Comparison of ENCODE assay signal across 1 cellular context in genomic region chr5:73093943-73094342, GRCh38.
TF ChIP-seq lines count a peak whose summit lies in the region.

No MANE protein-coding gene starts in this region.

TF ChIP-seq in GM23338, 12 proteins besides CTCF, POLR2A, EP300 and RAD21 (continued from another document):
- TF ChIP-seq, protein P1, sequence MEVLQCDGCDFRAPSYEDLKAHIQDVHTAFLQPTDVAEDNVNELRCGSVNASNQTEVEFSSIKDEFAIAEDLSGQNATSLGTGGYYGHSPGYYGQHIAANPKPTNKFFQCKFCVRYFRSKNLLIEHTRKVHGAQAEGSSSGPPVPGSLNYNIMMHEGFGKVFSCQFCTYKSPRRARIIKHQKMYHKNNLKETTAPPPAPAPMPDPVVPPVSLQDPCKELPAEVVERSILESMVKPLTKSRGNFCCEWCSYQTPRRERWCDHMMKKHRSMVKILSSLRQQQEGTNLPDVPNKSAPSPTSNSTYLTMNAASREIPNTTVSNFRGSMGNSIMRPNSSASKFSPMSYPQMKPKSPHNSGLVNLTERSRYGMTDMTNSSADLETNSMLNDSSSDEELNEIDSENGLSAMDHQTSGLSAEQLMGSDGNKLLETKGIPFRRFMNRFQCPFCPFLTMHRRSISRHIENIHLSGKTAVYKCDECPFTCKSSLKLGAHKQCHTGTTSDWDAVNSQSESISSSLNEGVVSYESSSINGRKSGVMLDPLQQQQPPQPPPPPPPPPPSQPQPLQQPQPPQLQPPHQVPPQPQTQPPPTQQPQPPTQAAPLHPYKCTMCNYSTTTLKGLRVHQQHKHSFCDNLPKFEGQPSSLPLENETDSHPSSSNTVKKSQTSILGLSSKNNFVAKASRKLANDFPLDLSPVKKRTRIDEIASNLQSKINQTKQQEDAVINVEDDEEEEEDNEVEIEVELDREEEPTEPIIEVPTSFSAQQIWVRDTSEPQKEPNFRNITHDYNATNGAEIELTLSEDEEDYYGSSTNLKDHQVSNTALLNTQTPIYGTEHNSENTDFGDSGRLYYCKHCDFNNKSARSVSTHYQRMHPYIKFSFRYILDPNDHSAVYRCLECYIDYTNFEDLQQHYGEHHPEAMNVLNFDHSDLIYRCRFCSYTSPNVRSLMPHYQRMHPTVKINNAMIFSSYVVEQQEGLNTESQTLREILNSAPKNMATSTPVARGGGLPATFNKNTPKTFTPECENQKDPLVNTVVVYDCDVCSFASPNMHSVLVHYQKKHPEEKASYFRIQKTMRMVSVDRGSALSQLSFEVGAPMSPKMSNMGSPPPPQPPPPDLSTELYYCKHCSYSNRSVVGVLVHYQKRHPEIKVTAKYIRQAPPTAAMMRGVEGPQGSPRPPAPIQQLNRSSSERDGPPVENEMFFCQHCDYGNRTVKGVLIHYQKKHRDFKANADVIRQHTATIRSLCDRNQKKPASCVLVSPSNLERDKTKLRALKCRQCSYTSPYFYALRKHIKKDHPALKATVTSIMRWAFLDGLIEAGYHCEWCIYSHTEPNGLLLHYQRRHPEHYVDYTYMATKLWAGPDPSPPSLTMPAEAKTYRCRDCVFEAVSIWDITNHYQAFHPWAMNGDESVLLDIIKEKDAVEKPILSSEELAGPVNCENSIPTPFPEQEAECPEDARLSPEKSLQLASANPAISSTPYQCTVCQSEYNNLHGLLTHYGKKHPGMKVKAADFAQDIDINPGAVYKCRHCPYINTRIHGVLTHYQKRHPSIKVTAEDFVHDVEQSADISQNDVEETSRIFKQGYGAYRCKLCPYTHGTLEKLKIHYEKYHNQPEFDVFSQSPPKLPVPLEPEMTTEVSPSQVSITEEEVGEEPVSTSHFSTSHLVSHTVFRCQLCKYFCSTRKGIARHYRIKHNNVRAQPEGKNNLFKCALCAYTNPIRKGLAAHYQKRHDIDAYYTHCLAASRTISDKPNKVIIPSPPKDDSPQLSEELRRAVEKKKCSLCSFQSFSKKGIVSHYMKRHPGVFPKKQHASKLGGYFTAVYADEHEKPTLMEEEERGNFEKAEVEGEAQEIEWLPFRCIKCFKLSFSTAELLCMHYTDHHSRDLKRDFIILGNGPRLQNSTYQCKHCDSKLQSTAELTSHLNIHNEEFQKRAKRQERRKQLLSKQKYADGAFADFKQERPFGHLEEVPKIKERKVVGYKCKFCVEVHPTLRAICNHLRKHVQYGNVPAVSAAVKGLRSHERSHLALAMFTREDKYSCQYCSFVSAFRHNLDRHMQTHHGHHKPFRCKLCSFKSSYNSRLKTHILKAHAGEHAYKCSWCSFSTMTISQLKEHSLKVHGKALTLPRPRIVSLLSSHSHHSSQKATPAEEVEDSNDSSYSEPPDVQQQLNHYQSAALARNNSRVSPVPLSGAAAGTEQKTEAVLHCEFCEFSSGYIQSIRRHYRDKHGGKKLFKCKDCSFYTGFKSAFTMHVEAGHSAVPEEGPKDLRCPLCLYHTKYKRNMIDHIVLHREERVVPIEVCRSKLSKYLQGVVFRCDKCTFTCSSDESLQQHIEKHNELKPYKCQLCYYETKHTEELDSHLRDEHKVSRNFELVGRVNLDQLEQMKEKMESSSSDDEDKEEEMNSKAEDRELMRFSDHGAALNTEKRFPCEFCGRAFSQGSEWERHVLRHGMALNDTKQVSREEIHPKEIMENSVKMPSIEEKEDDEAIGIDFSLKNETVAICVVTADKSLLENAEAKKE (CRISPR knock-in tag; IDR thresholded peaks at IDR 0.05), result no peak
- no peak for TF ChIP-seq POLR2AphosphoS5 (IDR thresholded peaks at IDR 0.05; ENCODE audit: low read depth)
- TF ChIP-seq JUNB (IDR thresholded peaks at IDR 0.05; ENCODE audit: unreplicated experiment), result no peak
- TF ChIP-seq CREB1 (CRISPR knock-in tag; IDR thresholded peaks at IDR 0.05; ENCODE audit: low read depth), result no peak
